14 cellular contexts compared by ENCODE assay signal in the genomic region with DNA sequence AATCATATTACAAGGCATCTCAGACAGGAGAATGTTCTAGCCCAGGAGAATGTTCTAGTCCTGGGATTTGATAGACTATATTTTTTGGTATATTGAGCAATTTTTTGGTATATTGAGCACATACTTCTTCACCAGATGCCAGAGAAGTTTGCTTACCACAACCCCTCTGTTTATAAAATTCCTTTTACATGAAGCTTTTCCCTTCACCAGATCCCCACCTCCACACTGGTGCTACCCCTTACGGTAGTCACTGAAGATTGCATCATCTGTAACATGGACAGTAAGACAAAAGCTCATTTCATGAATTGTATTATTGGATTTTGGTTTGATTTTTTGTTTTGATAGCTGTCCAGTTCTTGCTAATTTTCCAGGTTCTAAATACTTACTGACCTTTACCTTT. TPM values are rescaled to one million over a fixed set of nuclear protein-coding genes. Genes with fewer than 3 reads are reported as not detected.
DNase-seq lines count a peak whose midpoint lies in the region; ATAC-seq and TF ChIP-seq lines count a peak whose summit lies in the region.
"Had no signal": no experiment of that assay in that cellular context is flagged by ENCODE, and none has a peak within 500 bp of the region (broad histone marks: within the 10 kb centered on the region; RNA-seq: fewer than 3 reads in every experiment).

No MANE protein-coding gene starts in this region.

- no peaks in the 10 kb centered on the region for H3K27me3 ChIP-seq in osteoblast (ENCODE audit: insufficient read depth, low read length)
- no peaks in the 10 kb centered on the region for H3K27me3 ChIP-seq in spleen (replicated peaks in 1 of 7)
- H3K27me3 ChIP-seq in naive thymus-derived CD4-positive, alpha-beta T cell (ENCODE audit: control insufficient read depth in 2 of 2, insufficient read depth in 2 of 2, low read length in 2 of 2) = no peaks in the 10 kb centered on the region

- no peaks in the 10 kb centered on the region for H4K20me1 ChIP-seq in osteoblast (ENCODE audit: insufficient read depth, low read length)

- no peak overlapping the region for H3K4me2 ChIP-seq in osteoblast (ENCODE audit: insufficient read depth, low read length)

- no peaks in the 10 kb centered on the region for H3K36me3 ChIP-seq in osteoblast (ENCODE audit: insufficient read depth, low read length)
- no peaks in the 10 kb centered on the region for H3K36me3 ChIP-seq in spleen
- no peaks in the 10 kb centered on the region for H3K36me3 ChIP-seq in naive thymus-derived CD4-positive, alpha-beta T cell (ENCODE audit: control insufficient read depth in 2 of 3, insufficient read depth in 3 of 3, low read length in 3 of 3)

- no peaks in the 10 kb centered on the region for H3K36me3 Mint-ChIP-seq in activated naive CD8-positive, alpha-beta T cell treated with anti-CD3 and anti-CD28 coated beads, Interleukin-2, amount 50 U/mL, for 24 hours (ENCODE audit: low read depth)
- H3K36me3 Mint-ChIP-seq in naive thymus-derived CD4-positive, alpha-beta T cell = no peaks in the 10 kb centered on the region
- H3K36me3 Mint-ChIP-seq: memory B cell had no signal

- POLR2A ChIA-PET in naive thymus-derived CD4-positive, alpha-beta T cell (lab: Charles Lee) = no interaction called here

- H3K9me3 Mint-ChIP-seq in activated naive CD8-positive, alpha-beta T cell treated with anti-CD3 and anti-CD28 coated beads, Interleukin-2, amount 50 U/mL, for 24 hours = peaks cover 4% of the 10 kb centered on the region
- peaks cover 0 to 4% (median 0%) of the 10 kb centered on the region in 11 donors for H3K9me3 Mint-ChIP-seq in naive thymus-derived CD4-positive, alpha-beta T cell
- H3K9me3 Mint-ChIP-seq: activated CD8-positive, alpha-beta T cell treated with anti-CD3 and anti-CD28 coated beads for 36 hours had no signal

- H3K27ac ChIP-seq in osteoblast (ENCODE audit: low read depth, low read length) (peak overlapping the region; percentile 16), spleen (no peak overlapping the region)
- no peak overlapping the region for H3K27ac ChIP-seq in naive thymus-derived CD4-positive, alpha-beta T cell (ENCODE audit: low read depth, low read length)

- no peaks in the 10 kb centered on the region for H3K79me2 ChIP-seq in osteoblast (ENCODE audit: insufficient read depth, low read length)

- intact Hi-C loops in spleen (cut with DNase I; ENCODE audit: low total_unique reads) = no loop called here
- intact Hi-C loops in naive thymus-derived CD4-positive, alpha-beta T cell (cut with micrococcal nuclease) = no loop called here

- H3K27me3 Mint-ChIP-seq in activated naive CD8-positive, alpha-beta T cell treated with anti-CD3 and anti-CD28 coated beads, Interleukin-2, amount 50 U/mL, for 24 hours = peaks cover 3% of the 10 kb centered on the region
- H3K27me3 Mint-ChIP-seq in naive thymus-derived CD4-positive, alpha-beta T cell = peaks cover 0 to 11% (median 7%) of the 10 kb centered on the region in 5 donors
- H3K27me3 Mint-ChIP-seq: activated CD8-positive, alpha-beta T cell treated with anti-CD3 and anti-CD28 coated beads for 36 hours had no signal

- H3K4me1 ChIP-seq in osteoblast (ENCODE audit: insufficient read depth, low read length) (peaks cover 4% of the 10 kb centered on the region), spleen (peaks cover 0 to 3% (median 1%) of the 10 kb centered on the region in 6 donors)
- no peaks in the 10 kb centered on the region for H3K4me1 ChIP-seq in naive thymus-derived CD4-positive, alpha-beta T cell (ENCODE audit: control insufficient read depth in 2 of 2, insufficient read depth in 2 of 2, low read length in 2 of 2)

- DNase-seq in GM03348 (ENCODE audit: low spot score) (peak; percentile 75), MV-4-11 (lab: John Stamatoyannopoulos, UW) (peak; percentile 77), dedifferentiated amniotic fluid mesenchymal stem cell (ENCODE audit: extremely low spot score) (peak; percentile 77), osteoblast (ENCODE audit: insufficient read length, low spot score, missing footprints) (no peak), NCI-H146 treated with DMSO at 0.1 percent for 48 hours (lab: John Stamatoyannopoulos, UW; ENCODE audit: unreplicated experiment) (no peak), spleen (no peak)
- no peak for DNase-seq in activated naive CD8-positive, alpha-beta T cell treated with anti-CD3 and anti-CD28 coated beads, Interleukin-2, amount 50 U/mL, for 24 hours
- no peak for DNase-seq in naive thymus-derived CD4-positive, alpha-beta T cell
- DNase-seq: activated CD8-positive, alpha-beta T cell treated with anti-CD3 and anti-CD28 coated beads for 36 hours; activated effector memory CD4-positive, alpha-beta T cell treated with anti-CD3 and anti-CD28 coated beads, Interleukin-2, amount 50 U/mL, for 16 hours; NCI-H187; NCI-H526 treated with DMSO at 0.1 percent for 48 hours; occipital lobe had no signal

- H3K27ac Mint-ChIP-seq in activated naive CD8-positive, alpha-beta T cell treated with anti-CD3 and anti-CD28 coated beads, Interleukin-2, amount 50 U/mL, for 24 hours = no peak overlapping the region
- no peak overlapping the region for H3K27ac Mint-ChIP-seq in naive thymus-derived CD4-positive, alpha-beta T cell
- H3K27ac Mint-ChIP-seq: activated CD8-positive, alpha-beta T cell treated with anti-CD3 and anti-CD28 coated beads for 36 hours; memory B cell had no signal

- ATAC-seq in activated naive CD8-positive, alpha-beta T cell treated with anti-CD3 and anti-CD28 coated beads, Interleukin-2, amount 50 U/mL, for 24 hours = no peak
- ATAC-seq in naive thymus-derived CD4-positive, alpha-beta T cell = no peak
- ATAC-seq: activated CD8-positive, alpha-beta T cell treated with anti-CD3 and anti-CD28 coated beads for 36 hours had no signal

- no peak for TF ChIP-seq POLR2A in spleen (IDR thresholded peaks at IDR 0.05)

- no peak overlapping the region for H3K4me3 Mint-ChIP-seq in activated naive CD8-positive, alpha-beta T cell treated with anti-CD3 and anti-CD28 coated beads, Interleukin-2, amount 50 U/mL, for 24 hours
- H3K4me3 Mint-ChIP-seq in naive thymus-derived CD4-positive, alpha-beta T cell = no peak overlapping the region
- H3K4me3 Mint-ChIP-seq: activated CD8-positive, alpha-beta T cell treated with anti-CD3 and anti-CD28 coated beads for 36 hours; memory B cell had no signal

- 60 to 85% (median 62%) methylated on average over 1 of the region's 1 CpG for WGBS in spleen, 5 donors

- H3K4me3 ChIP-seq in osteoblast (ENCODE audit: insufficient read depth, low read length) (no peak overlapping the region), spleen (no peak overlapping the region)
- H3K4me3 ChIP-seq in naive thymus-derived CD4-positive, alpha-beta T cell (ENCODE audit: low read length) = no peak overlapping the region

- CTCF ChIA-PET in naive thymus-derived CD4-positive, alpha-beta T cell (lab: Charles Lee) = no interaction called here

- no peak overlapping the region for H2AFZ ChIP-seq in osteoblast (ENCODE audit: low read length)

- peaks cover 11% of the 10 kb centered on the region for H3K4me1 Mint-ChIP-seq in activated naive CD8-positive, alpha-beta T cell treated with anti-CD3 and anti-CD28 coated beads, Interleukin-2, amount 50 U/mL, for 24 hours
- peaks cover 0 to 14% (median 3%) of the 10 kb centered on the region in 7 donors for H3K4me1 Mint-ChIP-seq in naive thymus-derived CD4-positive, alpha-beta T cell
- H3K4me1 Mint-ChIP-seq: memory B cell had no signal

- H3K9me3 ChIP-seq in osteoblast (ENCODE audit: low read depth, low read length) (no peaks in the 10 kb centered on the region), spleen (peaks cover 0 to 4% (median 0%) of the 10 kb centered on the region in 8 donors)
- H3K9me3 ChIP-seq in naive thymus-derived CD4-positive, alpha-beta T cell (ENCODE audit: control insufficient read depth in 2 of 3, low read length in 3 of 3) = no peaks in the 10 kb centered on the region

- TF ChIP-seq CTCF in osteoblast (IDR thresholded peaks at IDR 0.05; ENCODE audit: extremely low read depth, low read depth, low read length) (no peak), spleen (IDR thresholded peaks at IDR 0.05 in 8 of 11, conservative IDR thresholded peaks at IDR 0.05 in 3 of 11) (no peak)

RNA-seq across cellular contexts. Expression of a gene that starts 7.2 kb away (rescaled TPM):
- total RNA-seq in osteoblast (100 and 115 TPM in 2 replicates), spleen (10 to 100 TPM; 31.2 to 74.2 (median 52.2) TPM)
- 10 to 100 TPM; 38.4 to 40.4 (median 40.2) TPM for polyA plus RNA-seq in spleen
- total RNA-seq in naive thymus-derived CD4-positive, alpha-beta T cell = 1 to 10 TPM in 4 of 5 experiments, not detected in 1; 1.1 to 7.5 (median 1.7) TPM
- not detected for polyA plus RNA-seq in naive thymus-derived CD4-positive, alpha-beta T cell
- total RNA-seq: activated CD8-positive, alpha-beta T cell treated with anti-CD3 and anti-CD28 coated beads for 36 hours had no signal

Comparison
In these comparisons a context has a peak if more than half of its experiments do, and no peak if none do; other contexts are left out.
1. DNase-seq: peak in GM03348 (single experiment), MV-4-11 (single experiment) and dedifferentiated amniotic fluid mesenchymal stem cell (single experiment); none in osteoblast (single experiment), NCI-H146 treated with DMSO at 0.1 percent for 48 hours (single experiment), activated naive CD8-positive, alpha-beta T cell treated with anti-CD3 and anti-CD28 coated beads, Interleukin-2, amount 50 U/mL, for 24 hours (single experiment), spleen (single experiment) and naive thymus-derived CD4-positive, alpha-beta T cell (0 of 9).